Comparison of ENCODE assay signal across 10 cellular contexts in genomic region chr2:216215991-216216390, GRCh38.
DNase-seq lines count a peak whose midpoint lies in the region; ATAC-seq and TF ChIP-seq lines count a peak whose summit lies in the region.
"Had no signal": no experiment of that assay in that cellular context is flagged by ENCODE, and none has a peak within 500 bp of the region (broad histone marks: within the 10 kb centered on the region; RNA-seq: fewer than 3 reads in every experiment).

No MANE protein-coding gene starts in this region.

- H3K36me3 ChIP-seq in gastrocnemius medialis, result no peaks in the 10 kb centered on the region

- in situ Hi-C loops in astrocyte of the spinal cord (cut with HindIII; ENCODE audit: low sequenced_read_pairs), result no loop called here
- in situ Hi-C loops in gastrocnemius medialis (cut with MboI; ENCODE audit: low sequenced_read_pairs in 4 of 4), result no loop called here

- peak; percentile 56 for DNase-seq in DMS53 (lab: John Stamatoyannopoulos, UW)
- DNase-seq in DMS53 treated with DMSO at 0.1 percent for 48 hours (lab: John Stamatoyannopoulos, UW; ENCODE audit: unreplicated experiment), result no peak
- DNase-seq in astrocyte of the spinal cord (ENCODE audit: low read depth, low spot score), result no peak
- no peak for DNase-seq in nephron progenitor cell
- DNase-seq in AG20443 (ENCODE audit: low spot score), result no peak
- no peak for DNase-seq in T1000 (lab: John Stamatoyannopoulos, UW)
- no peak for DNase-seq in gastrocnemius medialis
- DNase-seq: activated B cell treated with CpG ODN at 0.5 μM for 24 hours had no signal

- peak overlapping the region; percentile 11 for H3K27ac Mint-ChIP-seq in nephron progenitor cell
- H3K27ac Mint-ChIP-seq: activated B cell treated with CpG ODN at 0.5 μM for 24 hours, B cell had no signal

- H3K27me3 Mint-ChIP-seq in nephron progenitor cell (ENCODE audit: low read depth, poor library complexity), result peaks cover 3% of the 10 kb centered on the region
- H3K27me3 Mint-ChIP-seq: activated B cell treated with CpG ODN at 0.5 μM for 24 hours, B cell had no signal

- no peak overlapping the region for H3K27ac ChIP-seq in gastrocnemius medialis

- no peak for ATAC-seq in gastrocnemius medialis

- H3K4me3 ChIP-seq in astrocyte of the spinal cord (ENCODE audit: low read depth, low read length) (no peak overlapping the region), gastrocnemius medialis (no peak overlapping the region)

- H3K9me3 Mint-ChIP-seq in nephron progenitor cell, result no peaks in the 10 kb centered on the region
- H3K9me3 Mint-ChIP-seq: activated B cell treated with CpG ODN at 0.5 μM for 24 hours had no signal

- no peaks in the 10 kb centered on the region for H3K27me3 ChIP-seq in gastrocnemius medialis

- intact Hi-C loops in gastrocnemius medialis (cut with DNase I; ENCODE audit: low total_unique reads), result no loop called here

- H3K4me3 Mint-ChIP-seq in nephron progenitor cell, result no peak overlapping the region
- H3K4me3 Mint-ChIP-seq: activated B cell treated with CpG ODN at 0.5 μM for 24 hours, B cell had no signal

- H3K36me3 Mint-ChIP-seq in nephron progenitor cell (ENCODE audit: low read depth), result no peaks in the 10 kb centered on the region

- no peaks in the 10 kb centered on the region for H3K9me3 ChIP-seq in gastrocnemius medialis

- no peak for TF ChIP-seq POLR2A in gastrocnemius medialis (IDR thresholded peaks at IDR 0.05)

- H3K4me1 ChIP-seq in gastrocnemius medialis, result no peaks in the 10 kb centered on the region

- peaks cover 55% of the 10 kb centered on the region for H3K4me1 Mint-ChIP-seq in nephron progenitor cell
- H3K4me1 Mint-ChIP-seq: activated B cell treated with CpG ODN at 0.5 μM for 24 hours, B cell had no signal

- peak; percentile 25; the same call in 1 of the 2 replicates for TF ChIP-seq CTCF in LNCAP (IDR thresholded peaks at IDR 0.05)
- peak; percentile 44 for TF ChIP-seq CTCF in astrocyte of the spinal cord (IDR thresholded peaks at IDR 0.05; ENCODE audit: low read depth, low read length)
- no peak for TF ChIP-seq CTCF in nephron progenitor cell (IDR thresholded peaks at IDR 0.05)
- peak in 1 of 5 experiments; percentile 20 for TF ChIP-seq CTCF in gastrocnemius medialis (IDR thresholded peaks at IDR 0.05 in 4 of 5, conservative IDR thresholded peaks at IDR 0.05 in 1 of 5)
